1 cellular context compared by ENCODE assay signal in the genomic region with DNA sequence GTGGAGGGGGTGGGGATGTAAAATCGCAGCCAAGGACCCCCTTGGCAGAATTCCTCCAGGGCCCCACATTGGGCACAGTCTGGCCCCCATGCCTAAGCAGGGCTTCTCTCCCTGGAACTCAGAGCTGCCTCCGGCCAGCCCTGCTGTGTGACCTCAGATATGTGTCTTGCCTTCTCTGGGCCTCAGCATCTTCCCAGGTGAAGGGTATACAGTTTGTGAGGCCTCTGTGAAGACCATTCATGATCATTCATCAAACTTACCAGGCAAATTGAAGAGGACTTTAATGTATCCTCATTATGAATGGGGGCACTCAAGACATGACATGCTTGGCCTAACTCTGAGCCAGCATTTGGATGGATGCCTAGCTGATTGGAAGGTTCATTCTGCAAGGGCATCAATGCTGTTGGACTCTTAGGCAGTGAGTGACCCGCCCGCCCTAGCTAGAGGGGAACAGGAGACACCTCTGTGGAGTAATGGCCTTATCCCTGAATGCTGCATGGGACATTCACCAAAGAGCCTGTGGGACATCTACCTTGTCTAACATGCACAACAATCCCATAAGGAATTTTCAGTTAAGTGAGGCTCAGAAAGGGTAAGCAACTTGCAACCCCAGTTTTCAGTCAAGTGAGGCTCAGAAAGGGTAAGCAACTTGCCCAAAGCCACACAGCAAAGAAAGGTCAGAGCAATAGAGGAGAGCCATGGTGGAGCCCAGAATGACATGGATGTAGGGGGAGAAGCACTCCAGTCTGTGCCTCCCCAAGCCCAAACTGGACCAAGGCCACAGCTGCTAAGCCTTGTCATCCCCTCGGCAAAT.
TF ChIP-seq lines count a peak whose summit lies in the region.

No MANE protein-coding gene starts in this region.

TF ChIP-seq in K562, 482 proteins besides CTCF, POLR2A, EP300 and RAD21 (continued from another document):
- TF ChIP-seq, protein P1, sequence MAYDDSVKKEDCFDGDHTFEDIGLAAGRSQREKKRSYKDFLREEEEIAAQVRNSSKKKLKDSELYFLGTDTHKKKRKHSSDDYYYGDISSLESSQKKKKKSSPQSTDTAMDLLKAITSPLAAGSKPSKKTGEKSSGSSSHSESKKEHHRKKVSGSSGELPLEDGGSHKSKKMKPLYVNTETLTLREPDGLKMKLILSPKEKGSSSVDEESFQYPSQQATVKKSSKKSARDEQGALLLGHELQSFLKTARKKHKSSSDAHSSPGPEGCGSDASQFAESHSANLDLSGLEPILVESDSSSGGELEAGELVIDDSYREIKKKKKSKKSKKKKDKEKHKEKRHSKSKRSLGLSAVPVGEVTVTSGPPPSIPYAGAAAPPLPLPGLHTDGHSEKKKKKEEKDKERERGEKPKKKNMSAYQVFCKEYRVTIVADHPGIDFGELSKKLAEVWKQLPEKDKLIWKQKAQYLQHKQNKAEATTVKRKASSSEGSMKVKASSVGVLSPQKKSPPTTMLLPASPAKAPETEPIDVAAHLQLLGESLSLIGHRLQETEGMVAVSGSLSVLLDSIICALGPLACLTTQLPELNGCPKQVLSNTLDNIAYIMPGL (CRISPR knock-in tag; IDR thresholded peaks at IDR 0.05), result no peak
- TF ChIP-seq ARID2 (IDR thresholded peaks at IDR 0.05) (no peak), GATA2 (CRISPR knock-in tag; IDR thresholded peaks at IDR 0.05) (no peak), JUND (IDR thresholded peaks at IDR 0.05; ENCODE audit: borderline replicate concordance, low read depth, low read length) (no peak), JUND (tag; IDR thresholded peaks at IDR 0.05; ENCODE audit: borderline replicate concordance, low read depth, low read length) (no peak), KAT8 (IDR thresholded peaks at IDR 0.05; ENCODE audit: low read depth) (no peak), RBM25 (IDR thresholded peaks at IDR 0.05; ENCODE audit: low read depth, low read length, severe bottlenecking) (peak; percentile 80), RBM14 (IDR thresholded peaks at IDR 0.05; ENCODE audit: borderline replicate concordance, insufficient read depth, low read depth, low read length) (no peak), JUN (IDR thresholded peaks at IDR 0.05; ENCODE audit: borderline replicate concordance, low read depth, low read length) (no peak), JUN (CRISPR knock-in tag; IDR thresholded peaks at IDR 0.05; ENCODE audit: borderline replicate concordance) (no peak), POLR2H (tag; IDR thresholded peaks at IDR 0.05; ENCODE audit: low read depth) (no peak), PCBP1 (IDR thresholded peaks at IDR 0.05; ENCODE audit: low read depth, low read length, poor library complexity, severe bottlenecking) (no peak), TRIM28 (IDR thresholded peaks at IDR 0.05) (no peak), ZFPM2 (CRISPR knock-in tag; IDR thresholded peaks at IDR 0.05) (no peak), THRAP3 (IDR thresholded peaks at IDR 0.05; ENCODE audit: borderline replicate concordance) (no peak), ZFP36 (IDR thresholded peaks at IDR 0.05; ENCODE audit: low read depth, low read length, partially characterized antibody) (peak; percentile 71), TAF9B (IDR thresholded peaks at IDR 0.05; ENCODE audit: partially characterized antibody) (no peak), BCOR (IDR thresholded peaks at IDR 0.05) (peak; percentile 35; the same call in 1 of the 2 replicates), NCOA6 (IDR thresholded peaks at IDR 0.05) (no peak)
- TF ChIP-seq, protein P2, sequence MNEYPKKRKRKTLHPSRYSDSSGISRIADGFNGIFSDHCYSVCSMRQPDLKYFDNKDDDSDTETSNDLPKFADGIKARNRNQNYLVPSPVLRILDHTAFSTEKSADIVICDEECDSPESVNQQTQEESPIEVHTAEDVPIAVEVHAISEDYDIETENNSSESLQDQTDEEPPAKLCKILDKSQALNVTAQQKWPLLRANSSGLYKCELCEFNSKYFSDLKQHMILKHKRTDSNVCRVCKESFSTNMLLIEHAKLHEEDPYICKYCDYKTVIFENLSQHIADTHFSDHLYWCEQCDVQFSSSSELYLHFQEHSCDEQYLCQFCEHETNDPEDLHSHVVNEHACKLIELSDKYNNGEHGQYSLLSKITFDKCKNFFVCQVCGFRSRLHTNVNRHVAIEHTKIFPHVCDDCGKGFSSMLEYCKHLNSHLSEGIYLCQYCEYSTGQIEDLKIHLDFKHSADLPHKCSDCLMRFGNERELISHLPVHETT (CRISPR knock-in tag; conservative IDR thresholded peaks at IDR 0.05 in 1 of 2, IDR thresholded peaks at IDR 0.05 in 1 of 2), result no peak
- TF ChIP-seq, protein P3, sequence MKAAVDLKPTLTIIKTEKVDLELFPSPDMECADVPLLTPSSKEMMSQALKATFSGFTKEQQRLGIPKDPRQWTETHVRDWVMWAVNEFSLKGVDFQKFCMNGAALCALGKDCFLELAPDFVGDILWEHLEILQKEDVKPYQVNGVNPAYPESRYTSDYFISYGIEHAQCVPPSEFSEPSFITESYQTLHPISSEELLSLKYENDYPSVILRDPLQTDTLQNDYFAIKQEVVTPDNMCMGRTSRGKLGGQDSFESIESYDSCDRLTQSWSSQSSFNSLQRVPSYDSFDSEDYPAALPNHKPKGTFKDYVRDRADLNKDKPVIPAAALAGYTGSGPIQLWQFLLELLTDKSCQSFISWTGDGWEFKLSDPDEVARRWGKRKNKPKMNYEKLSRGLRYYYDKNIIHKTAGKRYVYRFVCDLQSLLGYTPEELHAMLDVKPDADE (conservative IDR thresholded peaks at IDR 0.05; ENCODE audit: control insufficient read depth, low read depth, low read length), result no peak
- TF ChIP-seq, protein P4, sequence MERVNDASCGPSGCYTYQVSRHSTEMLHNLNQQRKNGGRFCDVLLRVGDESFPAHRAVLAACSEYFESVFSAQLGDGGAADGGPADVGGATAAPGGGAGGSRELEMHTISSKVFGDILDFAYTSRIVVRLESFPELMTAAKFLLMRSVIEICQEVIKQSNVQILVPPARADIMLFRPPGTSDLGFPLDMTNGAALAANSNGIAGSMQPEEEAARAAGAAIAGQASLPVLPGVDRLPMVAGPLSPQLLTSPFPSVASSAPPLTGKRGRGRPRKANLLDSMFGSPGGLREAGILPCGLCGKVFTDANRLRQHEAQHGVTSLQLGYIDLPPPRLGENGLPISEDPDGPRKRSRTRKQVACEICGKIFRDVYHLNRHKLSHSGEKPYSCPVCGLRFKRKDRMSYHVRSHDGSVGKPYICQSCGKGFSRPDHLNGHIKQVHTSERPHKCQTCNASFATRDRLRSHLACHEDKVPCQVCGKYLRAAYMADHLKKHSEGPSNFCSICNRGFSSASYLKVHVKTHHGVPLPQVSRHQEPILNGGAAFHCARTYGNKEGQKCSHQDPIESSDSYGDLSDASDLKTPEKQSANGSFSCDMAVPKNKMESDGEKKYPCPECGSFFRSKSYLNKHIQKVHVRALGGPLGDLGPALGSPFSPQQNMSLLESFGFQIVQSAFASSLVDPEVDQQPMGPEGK (CRISPR knock-in tag; IDR thresholded peaks at IDR 0.05; ENCODE audit: borderline replicate concordance), result no peak
